In the genomic region with DNA sequence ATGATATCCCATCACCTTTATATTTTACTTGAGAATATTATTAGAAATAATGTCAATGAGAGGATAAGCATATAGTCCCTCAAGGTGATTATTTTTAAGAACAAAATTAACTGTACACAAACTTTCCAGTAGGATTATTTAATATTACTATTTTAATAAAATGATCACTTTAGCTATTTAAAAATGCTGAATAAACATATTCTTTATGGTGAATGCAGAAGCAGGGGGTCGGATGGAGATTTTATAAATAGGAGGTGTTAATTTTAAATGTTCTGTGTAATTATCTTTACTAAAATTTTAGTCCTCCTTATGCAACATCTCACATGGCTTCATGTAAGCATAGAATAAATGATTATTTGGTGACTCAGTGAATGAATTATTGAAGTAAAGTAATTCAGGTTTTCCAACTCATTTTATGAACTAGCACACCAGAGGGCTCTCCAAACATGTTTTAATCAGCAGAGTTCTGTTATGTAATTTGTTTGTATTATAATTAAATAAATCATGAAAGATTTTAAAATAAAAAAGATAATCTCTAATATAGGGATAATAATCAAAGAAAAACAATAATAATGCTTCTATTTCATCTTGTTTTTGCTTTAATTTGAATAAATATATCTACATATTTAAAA, we compare ENCODE assay signal across 23 cellular contexts.
"Had no signal": no experiment of that assay in that cellular context is flagged by ENCODE, and none has a peak within 500 bp of the region (broad histone marks: within the 10 kb centered on the region; RNA-seq: fewer than 3 reads in every experiment).

No MANE protein-coding gene starts in this region.

- H3K4me1 ChIP-seq: adrenal gland, body of pancreas, left lung, neural progenitor cell, right atrium auricular region, suprapubic skin, transverse colon, uterus had no signal

- DNase-seq: activated CD4-positive, alpha-beta T cell treated with anti-CD3 and anti-CD28 coated beads for 1 hour; activated gamma-delta T cell; activated T-cell treated with anti-CD3 and anti-CD28 coated beads, Interleukin-2, amount 50 U/mL, for 72 hours; adrenal gland; body of pancreas; caudate nucleus; cortex of kidney; effector CD4-positive, alpha-beta T cell; hippocampal formation; left lung; mucosa of descending colon; naive B cell; stimulated activated CD4-positive, alpha-beta T cell treated with anti-CD3 and anti-CD28 coated beads, Interleukin-4, amount 100 ng/mL, for 1 hour; stimulated activated naive CD8-positive, alpha-beta T cell treated with anti-CD3 and anti-CD28 coated beads, Interleukin-15, amount 100 ng/mL, for 72 hours; T-helper 17 cell; transverse colon; uterus had no signal

- H3K27ac ChIP-seq: adrenal gland, body of pancreas, left lung, neural progenitor cell, right atrium auricular region, skin epidermis, suprapubic skin, transverse colon, uterus, VCaP had no signal

- H3K9me3 ChIP-seq: adrenal gland, body of pancreas, left lung, mucosa of descending colon, right atrium auricular region, suprapubic skin, transverse colon, uterus had no signal

- H3K27me3 ChIP-seq: adrenal gland, body of pancreas, left lung, neural progenitor cell, right atrium auricular region, suprapubic skin, transverse colon, uterus had no signal

- H3K4me2 ChIP-seq: neural progenitor cell had no signal

- ATAC-seq: activated T-cell treated with anti-CD3 and anti-CD28 coated beads, Interleukin-2, amount 50 U/mL, for 72 hours; body of pancreas; esophagus mucosa; left lung; mucosa of descending colon; stimulated activated naive CD8-positive, alpha-beta T cell treated with anti-CD3 and anti-CD28 coated beads, Interleukin-15, amount 100 ng/mL, for 72 hours; T-helper 17 cell had no signal

- H3K4me3 ChIP-seq: adrenal gland, body of pancreas, left lung, mucosa of descending colon, neural progenitor cell, right atrium auricular region, skin epidermis, suprapubic skin, transverse colon, uterus had no signal

- H3K9ac ChIP-seq: neural progenitor cell had no signal

- H2AFZ ChIP-seq: neural progenitor cell had no signal

- H3K36me3 ChIP-seq: adrenal gland, left lung, neural progenitor cell, right atrium auricular region, suprapubic skin, transverse colon, uterus had no signal
